In genomic region chr3:122299872-122300460, GRCh38 we compare ENCODE assay signal across 9 cellular contexts. TPM values are rescaled to one million over a fixed set of nuclear protein-coding genes. Genes with fewer than 3 reads are reported as not detected.
DNase-seq lines count a peak whose midpoint lies in the region; ATAC-seq and TF ChIP-seq lines count a peak whose summit lies in the region.
"Had no signal": no experiment of that assay in that cellular context is flagged by ENCODE, and none has a peak within 500 bp of the region (broad histone marks: within the 10 kb centered on the region; RNA-seq: fewer than 3 reads in every experiment).

No MANE protein-coding gene starts in this region.

- peak; percentile 70 for TF ChIP-seq CTCF in PC-3 (conservative IDR thresholded peaks at IDR 0.05; ENCODE audit: low read depth, low read length)
- TF ChIP-seq CTCF in colonic mucosa (IDR thresholded peaks at IDR 0.05), result peak; percentile 58
- TF ChIP-seq CTCF in neutrophil (IDR thresholded peaks at IDR 0.05), result peak; percentile 77

- H3K4me2 ChIP-seq in PC-3 (ENCODE audit: low read length), result no peak overlapping the region

- H4K20me1 ChIP-seq in PC-3 (ENCODE audit: low read length), result no peaks in the 10 kb centered on the region

- no peaks in the 10 kb centered on the region for H3K9me2 ChIP-seq in PC-3 (replicated peaks; ENCODE audit: low read length)

- intact Hi-C loops in PC-3 (cut with micrococcal nuclease), result loop anchor here (1.0 kb wide), 1 partner anchor 754 kb away; no protein-coding TSS in a partner anchor
- intact Hi-C loops in colonic mucosa (cut with DNase I), result no loop called here

- CTCF ChIA-PET in PC-3 (lab: Charles Lee), result interaction anchor here (0.6 to 1.2 kb wide), 4 partner anchors 56 to 754 kb away, joined by 3 to 15 read pairs (median 6); partner anchors contain the start of gene POLQ

- H3K4me1 ChIP-seq in PC-3 (ENCODE audit: insufficient read depth, low read length) (peaks cover 6% of the 10 kb centered on the region), colonic mucosa (no peaks in the 10 kb centered on the region), neutrophil (ENCODE audit: control insufficient read depth in 1 of 2, insufficient read depth in 1 of 2, low read depth in 1 of 2, low read length in 1 of 2) (peaks cover 9 to 11% of the 10 kb centered on the region in 2 experiments)
- H3K4me1 ChIP-seq: HAP-1 had no signal

- H3K36me3 ChIP-seq in PC-3 (ENCODE audit: low read depth, low read length) (no peaks in the 10 kb centered on the region), colonic mucosa (no peaks in the 10 kb centered on the region), neutrophil (no peaks in the 10 kb centered on the region)
- H3K36me3 ChIP-seq: HAP-1 had no signal

- POLR2A ChIA-PET in PC-3 (lab: Charles Lee; ENCODE audit: unreplicated experiment), result interaction anchor here (0.7 kb wide), 1 partner anchor 672 kb away, joined by 3 read pairs; no protein-coding TSS in a partner anchor

- DNase-seq in stimulated activated CD4-positive, alpha-beta T cell treated with anti-CD3 and anti-CD28 coated beads, Interleukin-12 subunit alpha, Interleukin-12 subunit beta, amount 100 ng/mL, for 48 hours (ENCODE audit: low read depth in 2 of 3, low spot score in 1 of 3), result peak in 2 of 3 donors; percentile 19 to 66
- no peak for DNase-seq in stimulated activated CD4-positive, alpha-beta T cell treated with anti-CD3 and anti-CD28 coated beads, Interleukin-12 subunit alpha, Interleukin-12 subunit beta, amount 100 ng/mL, for 4 hours
- DNase-seq in PC-3, result peak; percentile 82
- peak; percentile 40 for DNase-seq in colonic mucosa
- no peak for DNase-seq in SK-N-DZ (ENCODE audit: low spot score)

- H3K9ac ChIP-seq in PC-3 (ENCODE audit: low read length) (no peak overlapping the region), colonic mucosa (ENCODE audit: low read depth in 2 of 2, low read length in 2 of 2) (no peak overlapping the region)

- H3K27ac ChIP-seq in PC-3 (ENCODE audit: low read length) (no peak overlapping the region), colonic mucosa (no peak overlapping the region), neutrophil (no peak overlapping the region)

- BruUV-seq in PC-3 (replicated peaks; lab: Mats Ljungman, UMichigan), result no TSS peak

- no peak overlapping the region for H3K4me3 ChIP-seq in PC-3 (ENCODE audit: low read length)
- H3K4me3 ChIP-seq in colonic mucosa, result no peak overlapping the region
- H3K4me3 ChIP-seq in neutrophil (ENCODE audit: low read depth in 1 of 2, low read length in 1 of 2), result no peak overlapping the region
- H3K4me3 ChIP-seq: HAP-1 had no signal

- H3K27me3 ChIP-seq in PC-3 (ENCODE audit: low read length) (no peaks in the 10 kb centered on the region), colonic mucosa (no peaks in the 10 kb centered on the region), neutrophil (no peaks in the 10 kb centered on the region)

- H2AFZ ChIP-seq in PC-3 (ENCODE audit: low read length), result no peak overlapping the region

- ATAC-seq in PC-3 (peak; percentile 70), HG03280 (IDR thresholded peaks at IDR 0.05; ENCODE audit: unreplicated experiment) (no peak), GM18517 (IDR thresholded peaks at IDR 0.05; ENCODE audit: unreplicated experiment) (no peak)

- no peaks in the 10 kb centered on the region for H3K9me3 ChIP-seq in PC-3 (ENCODE audit: low read length)
- H3K9me3 ChIP-seq in colonic mucosa, result no peaks in the 10 kb centered on the region
- no peaks in the 10 kb centered on the region for H3K9me3 ChIP-seq in neutrophil
- H3K9me3 ChIP-seq: HAP-1 had no signal

- no peaks in the 10 kb centered on the region for H3K79me2 ChIP-seq in PC-3 (ENCODE audit: low read length)

- no peaks in the 10 kb centered on the region for H3F3A ChIP-seq in PC-3 (ENCODE audit: low read length, unreplicated experiment)

RNA-seq across cellular contexts. Expression of gene CSTA, which starts 25.1 kb away (rescaled TPM):
- total RNA-seq in PC-3 (2014; rRNA removed) (not detected in 2 replicates), colonic mucosa (1 to 10 TPM in 1 of 2 donors, not detected in 1; 1.2 TPM)
- polyA plus RNA-seq in SK-N-DZ (2014; cell fraction: cytosol; rRNA removed), result not detected in 2 replicates
- polyA plus RNA-seq in SK-N-DZ (2014; cell fraction: nucleus; rRNA removed), result not detected in 2 replicates

Comparison
In these comparisons a context has a peak if more than half of its experiments do, and no peak if none do; other contexts are left out.
1. DNase-seq: peak in stimulated activated CD4-positive, alpha-beta T cell treated with anti-CD3 and anti-CD28 coated beads, Interleukin-12 subunit alpha, Interleukin-12 subunit beta, amount 100 ng/mL, for 48 hours (2 of 3), PC-3 (single experiment) and colonic mucosa (single experiment); none in stimulated activated CD4-positive, alpha-beta T cell treated with anti-CD3 and anti-CD28 coated beads, Interleukin-12 subunit alpha, Interleukin-12 subunit beta, amount 100 ng/mL, for 4 hours (single experiment) and SK-N-DZ (single experiment).
2. Peak in every context shown above with its lines, with median percentiles within 50 percentile points of each other: CTCF ChIP-seq.